Comparison of ENCODE assay signal across 21 cellular contexts in the genomic region with DNA sequence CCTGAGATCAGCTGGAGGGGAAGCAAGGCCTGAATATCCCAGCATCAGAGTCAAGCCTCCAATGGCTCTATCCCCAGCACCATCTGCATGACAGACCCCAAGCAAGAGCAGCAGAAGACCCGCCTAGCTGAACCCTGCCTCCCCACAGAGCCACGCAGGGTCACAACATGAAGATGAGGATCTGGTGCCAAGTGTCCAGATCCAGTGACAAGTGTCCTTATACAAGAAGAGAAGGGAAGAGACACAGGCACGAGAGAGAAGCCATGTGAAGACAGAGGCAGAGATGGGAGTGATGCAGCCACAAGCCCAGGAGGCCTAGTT. TPM values are rescaled to one million over a fixed set of nuclear protein-coding genes. Genes with fewer than 3 reads are reported as not detected.
DNase-seq lines count a peak whose midpoint lies in the region; FAIRE-seq and TF ChIP-seq lines count a peak whose summit lies in the region.
"Had no signal": no experiment of that assay in that cellular context is flagged by ENCODE, and none has a peak within 500 bp of the region (broad histone marks: within the 10 kb centered on the region; RNA-seq: fewer than 3 reads in every experiment).

No MANE protein-coding gene starts in this region.

- no peak for FAIRE-seq in GM12891 (lab: Jason Lieb, UNC)
- FAIRE-seq: GM19239 had no signal

- in situ Hi-C loops in G401 (cut with HindIII; ENCODE audit: low sequenced_read_pairs): no loop called here

- H3K27me3 ChIP-seq in AG04450 (ENCODE audit: control insufficient read depth, insufficient read depth, low read length) (peaks cover 10% of the 10 kb centered on the region), sigmoid colon (peaks cover 0 to 7% (median 0%) of the 10 kb centered on the region in 3 donors)
- 0 out of 22 replicates have a peak, but pooled peaks cover 0 to 4% (median 0%) of the 10 kb centered on the region in 11 experiments for H3K27me3 ChIP-seq in BLaER1 treated with 17β-estradiol and CSF1 and Interleukin-3, amounts not matched to agents 10 nM and 100 nM

- TF ChIP-seq EP300 in sigmoid colon (IDR thresholded peaks at IDR 0.05): no peak

- TF ChIP-seq CTCF in AG04450 (IDR thresholded peaks at IDR 0.05; ENCODE audit: low read depth, low read length) (no peak), sigmoid colon (IDR thresholded peaks at IDR 0.05) (no peak)

- CTCF ChIA-PET in AG04450 (lab: Charles Lee): interaction anchor here (0.9 kb wide), 1 partner anchor 29 kb away, joined by 3 read pairs; no protein-coding TSS in a partner anchor

- TF ChIP-seq POLR2A in sigmoid colon (IDR thresholded peaks at IDR 0.05) (no peak), GM12891 (IDR thresholded peaks at IDR 0.05; ENCODE audit: low read depth, low read length) (no peak)

- peaks cover 0 to under 1% (median 0%) of the 10 kb centered on the region in 11 experiments; a peak in 1 of 22 replicates for H3K36me3 ChIP-seq in BLaER1 treated with 17β-estradiol and CSF1 and Interleukin-3, amounts not matched to agents 10 nM and 100 nM
- H3K36me3 ChIP-seq in sigmoid colon: no peaks in the 10 kb centered on the region

- 91 to 94% methylated on average over 3 of the region's 3 CpGs for WGBS in sigmoid colon, 2 donors

- POLR2A ChIA-PET in AG04450 (lab: Yijun Ruan, JAX): no interaction called here

- peaks cover 6 to 73% (median 47%) of the 10 kb centered on the region in 10 experiments; a peak in 19 of 20 replicates for H3K4me1 ChIP-seq in BLaER1 treated with 17β-estradiol and CSF1 and Interleukin-3, amounts not matched to agents 10 nM and 100 nM
- H3K4me1 ChIP-seq in sigmoid colon: no peaks in the 10 kb centered on the region
- H3K4me1 ChIP-seq: Caco-2 had no signal

- no peak overlapping the region for H3K9ac ChIP-seq in BLaER1 treated with 17β-estradiol and CSF1 and Interleukin-3, amounts not matched to agents 10 nM and 100 nM

- intact Hi-C loops in sigmoid colon (cut with DNase I): no loop called here

- H3K9me3 ChIP-seq in AG04450 (ENCODE audit: control insufficient read depth, insufficient read depth, low read length) (no peaks in the 10 kb centered on the region; the same call in 1 of the 2 replicates), sigmoid colon (no peaks in the 10 kb centered on the region)
- H3K9me3 ChIP-seq in BLaER1 treated with 17β-estradiol and CSF1 and Interleukin-3, amounts not matched to agents 10 nM and 100 nM (replicated peaks in 1 of 11): peaks cover 1 to 9% (median 7%) of the 10 kb centered on the region in 11 experiments; a peak in 20 of 22 replicates
- H3K9me3 ChIP-seq: Caco-2 had no signal

- H3K27ac ChIP-seq in AG04450 (ENCODE audit: low read depth, low read length) (peak overlapping the region; percentile 31), sigmoid colon (no peak overlapping the region)
- no peak overlapping the region for H3K27ac ChIP-seq in BLaER1 treated with 17β-estradiol and CSF1 and Interleukin-3, amounts not matched to agents 10 nM and 100 nM

- peak overlapping the region in 6 of 11 experiments; percentile 57 to 72 (median 62); a peak in 8 of 22 replicates for H3K4me2 ChIP-seq in BLaER1 treated with 17β-estradiol and CSF1 and Interleukin-3, amounts not matched to agents 10 nM and 100 nM
- H3K4me2 ChIP-seq: A549 had no signal

- DNase-seq in AG04450 (ENCODE audit: low read depth, low spot score) (no peak), ecto neural progenitor cell (ENCODE audit: low spot score) (peak; percentile 29), sigmoid colon (peak; percentile 50), HUDEP-2 (lab: John Stamatoyannopoulos, UW; ENCODE audit: unreplicated experiment in 76 of 76) (no peak), G401 (ENCODE audit: low spot score) (no peak), GM12891 (ENCODE audit: insufficient read length, low spot score) (no peak)
- DNase-seq in activated CD4-positive, alpha-beta T cell treated with anti-CD3 and anti-CD28 coated beads, Interleukin-2, amount 50 U/mL, for 48 hours: no peak
- DNase-seq: Caco-2; CD4-positive, alpha-beta memory T cell; DMS 273 treated with DMSO at 0.1 percent for 48 hours; DND-41; NCI-H1105; NCI-H2029; NCI-H2227 treated with DMSO at 0.1 percent for 48 hours; NCI-H510A treated with DMSO at 0.1 percent for 48 hours; NCI-H748 treated with DMSO at 0.1 percent for 48 hours had no signal

- no peaks in the 10 kb centered on the region for H4K20me1 ChIP-seq in BLaER1 treated with 17β-estradiol and CSF1 and Interleukin-3, amounts not matched to agents 10 nM and 100 nM

- H3K4me3 ChIP-seq in AG04450 (ENCODE audit: low read depth, low read length) (no peak overlapping the region), sigmoid colon (no peak overlapping the region)
- no peak overlapping the region for H3K4me3 ChIP-seq in BLaER1 treated with 17β-estradiol and CSF1 and Interleukin-3, amounts not matched to agents 10 nM and 100 nM
- H3K4me3 ChIP-seq: A549 had no signal

TF ChIP-seq in GM12891, 5 proteins besides CTCF, POLR2A, EP300 and RAD21:
- TF ChIP-seq TAF1 (IDR thresholded peaks at IDR 0.05; ENCODE audit: low read depth, low read length): no peak
- no peak for TF ChIP-seq POU2F2 (IDR thresholded peaks at IDR 0.05; ENCODE audit: low read depth, low read length)
- TF ChIP-seq PAX5 (IDR thresholded peaks at IDR 0.05; ENCODE audit: insufficient read depth, low read length, severe bottlenecking): no peak
- TF ChIP-seq SPI1 (IDR thresholded peaks at IDR 0.05; ENCODE audit: low read depth, low read length): no peak
- TF ChIP-seq POLR2AphosphoS5 (IDR thresholded peaks at IDR 0.05; ENCODE audit: low read depth, low read length): no peak

RNA-seq across cellular contexts. Expression of gene TNFRSF13B, which starts 28.9 kb away (rescaled TPM):
- not detected in 2 replicates for polyA plus RNA-seq in AG04450 (2011; rRNA removed)
- polyA minus RNA-seq in AG04450 (2011; rRNA and poly(A)+ RNA removed): not detected in 2 replicates
- not detected for total RNA-seq in sigmoid colon
- 10 to 100 TPM in 1 of 3 donors, not detected in 2; 15.2 TPM for polyA plus RNA-seq in sigmoid colon
- total RNA-seq in G401 (2014; rRNA removed; shearing (Covaris generic)): not detected in 2 replicates
- 125 TPM for polyA plus RNA-seq in GM12891 (2012; ENCODE audit: low read depth, missing spikeins)
- total RNA-seq: Caco-2; CD4-positive, alpha-beta memory T cell; H4 had no signal
- polyA plus RNA-seq: A549, BJ had no signal

Comparison
In these comparisons a context has a peak if more than half of its experiments do, and no peak if none do; other contexts are left out.
1. DNase-seq: peak in ecto neural progenitor cell (single experiment) and sigmoid colon (single experiment); none in AG04450 (single experiment), activated CD4-positive, alpha-beta T cell treated with anti-CD3 and anti-CD28 coated beads, Interleukin-2, amount 50 U/mL, for 48 hours (0 of 2), HUDEP-2 (0 of 76), G401 (single experiment) and GM12891 (single experiment).